8 cellular contexts compared by ENCODE assay signal in the genomic region with DNA sequence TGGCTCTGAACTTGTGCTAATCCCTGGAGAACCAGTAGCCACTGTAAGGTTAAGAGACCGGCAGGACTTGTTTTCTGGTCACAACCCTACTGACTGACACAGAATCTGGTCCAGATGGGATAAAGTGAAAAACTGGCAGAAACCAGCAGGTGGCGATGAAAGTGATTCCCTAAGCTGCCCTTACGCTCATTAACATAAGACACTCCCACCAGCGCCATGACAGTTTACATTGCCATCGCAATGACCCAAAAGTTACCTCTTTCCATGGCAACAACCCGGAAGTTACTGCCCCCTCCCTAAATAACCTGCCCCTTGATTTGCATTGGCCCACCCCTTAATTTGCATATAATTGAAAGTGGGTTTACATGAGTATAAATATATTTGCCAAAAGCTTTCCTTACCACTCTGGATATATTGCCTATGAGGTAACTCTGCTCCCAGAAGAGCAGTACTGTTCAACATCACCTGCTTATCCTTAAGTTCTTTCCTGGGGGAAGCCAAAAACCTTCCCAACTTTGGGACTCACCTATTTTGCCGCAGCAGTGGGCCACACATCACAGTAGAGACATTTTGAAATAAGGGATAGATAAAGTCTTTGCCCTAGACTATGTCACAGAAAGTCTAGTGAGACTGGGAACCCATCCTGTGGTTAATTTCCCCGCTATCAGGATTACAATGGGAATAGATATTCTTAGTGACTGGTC. TPM values are rescaled to one million over a fixed set of nuclear protein-coding genes. Genes with fewer than 3 reads are reported as not detected.
DNase-seq lines count a peak whose midpoint lies in the region; ATAC-seq and TF ChIP-seq lines count a peak whose summit lies in the region.

No MANE protein-coding gene starts in this region.

- peak; percentile 56 for DNase-seq in activated CD4-positive, alpha-beta T cell treated with anti-CD3 and anti-CD28 coated beads for 36 hours
- DNase-seq in activated CD4-positive, alpha-beta T cell treated with anti-CD3 and anti-CD28 coated beads for 1 hour, result no peak
- DNase-seq in LHCN-M2 (ENCODE audit: low read depth) (peak; percentile 8), hepatic stellate cell (ENCODE audit: low spot score) (peak; percentile 29), vagina (ENCODE audit: extremely low spot score in 2 of 2) (peak; percentile 49 to 55)

- no peak for TF ChIP-seq POLR2A in vagina (IDR thresholded peaks at IDR 0.05)

- CTCF ChIA-PET in activated CD4-positive, alpha-beta T cell treated with anti-CD3 and anti-CD28 coated beads for 36 hours (lab: Charles Lee), result interaction anchor here (0.8 to 1.6 kb wide), 2 partner anchors 14 to 38 kb away, joined by 3 read pairs; no protein-coding TSS in a partner anchor

- H3K27me3 Mint-ChIP-seq in activated CD4-positive, alpha-beta T cell treated with anti-CD3 and anti-CD28 coated beads for 36 hours, result no peaks in the 10 kb centered on the region

- no peaks in the 10 kb centered on the region for H3K4me1 ChIP-seq in vagina

- no peaks in the 10 kb centered on the region for H3K36me3 ChIP-seq in vagina

- TF ChIP-seq CTCF in WI38 (IDR thresholded peaks at IDR 0.05; ENCODE audit: low read depth, low read length) (peak; percentile 29; the same call in 1 of the 2 replicates), vagina (IDR thresholded peaks at IDR 0.05) (no peak)

- no peaks in the 10 kb centered on the region for H3K9me3 ChIP-seq in vagina

- no peaks in the 10 kb centered on the region for H3K36me3 Mint-ChIP-seq in activated CD4-positive, alpha-beta T cell treated with anti-CD3 and anti-CD28 coated beads for 36 hours (ENCODE audit: low read depth)

- no peaks in the 10 kb centered on the region for H3K4me1 Mint-ChIP-seq in activated CD4-positive, alpha-beta T cell treated with anti-CD3 and anti-CD28 coated beads for 36 hours

- POLR2A ChIA-PET in activated CD4-positive, alpha-beta T cell treated with anti-CD3 and anti-CD28 coated beads for 36 hours (lab: Charles Lee), result no interaction called here

- H3K27ac ChIP-seq in vagina, result no peak overlapping the region

- H3K4me3 ChIP-seq in WI38 (ENCODE audit: low read depth, low read length) (no peak overlapping the region), vagina (no peak overlapping the region)

- ATAC-seq in activated CD4-positive, alpha-beta T cell treated with anti-CD3 and anti-CD28 coated beads for 36 hours, result peak; percentile 58
- no peak for ATAC-seq in HG02870 (IDR thresholded peaks at IDR 0.05; ENCODE audit: unreplicated experiment)
- ATAC-seq in HG02678 (IDR thresholded peaks at IDR 0.05; ENCODE audit: unreplicated experiment), result no peak

- no peaks in the 10 kb centered on the region for H3K9me3 Mint-ChIP-seq in activated CD4-positive, alpha-beta T cell treated with anti-CD3 and anti-CD28 coated beads for 36 hours (ENCODE audit: low read depth)

- intact Hi-C loops in activated CD4-positive, alpha-beta T cell treated with anti-CD3 and anti-CD28 coated beads for 36 hours (cut with DNase I, micrococcal nuclease), result no loop called here
- intact Hi-C loops in vagina (cut with DNase I), result no loop called here

- no peak overlapping the region for H3K27ac Mint-ChIP-seq in activated CD4-positive, alpha-beta T cell treated with anti-CD3 and anti-CD28 coated beads for 36 hours

- H3K27me3 ChIP-seq in vagina, result no peaks in the 10 kb centered on the region

- H3K4me3 Mint-ChIP-seq in activated CD4-positive, alpha-beta T cell treated with anti-CD3 and anti-CD28 coated beads for 36 hours, result no peak overlapping the region

RNA-seq across cellular contexts. Expression of a gene that starts 35.8 kb away (rescaled TPM):
- total RNA-seq in activated CD4-positive, alpha-beta T cell treated with anti-CD3 and anti-CD28 coated beads for 36 hours, result 1 to 10 TPM; 5.6 TPM
- total RNA-seq in LHCN-M2 (2014; rRNA removed), result under 0.01 TPM in 1 of 2 replicates, not detected in the other
- 0.04 TPM for polyA plus RNA-seq in LHCN-M2 (2012)
- 7.6 TPM for total RNA-seq in vagina
